ENCODE assay signal across 9 cellular contexts in genomic region chr7:108328174-108328651, GRCh38.
A peak's percentile ranks its signal among the peaks of the same experiment; 100 is the strongest.
DNase-seq lines count a peak whose midpoint lies in the region; ATAC-seq and TF ChIP-seq lines count a peak whose summit lies in the region.
"Had no signal": no experiment of that assay in that cellular context is flagged by ENCODE, and none has a peak within 500 bp of the region (broad histone marks: within the 10 kb centered on the region; RNA-seq: fewer than 3 reads in every experiment).

No MANE protein-coding gene starts in this region.

- peak overlapping the region; percentile 87 for H3K27ac Mint-ChIP-seq in activated B cell treated with CpG ODN at 0.5 μM for 24 hours
- H3K27ac Mint-ChIP-seq in naive thymus-derived CD8-positive, alpha-beta T cell: peak overlapping the region in 2 of 10 donors; percentile 10 to 21

- H3K36me3 Mint-ChIP-seq in activated B cell treated with CpG ODN at 0.5 μM for 24 hours (ENCODE audit: low read depth): no peaks in the 10 kb centered on the region
- H3K36me3 Mint-ChIP-seq in naive thymus-derived CD8-positive, alpha-beta T cell: peaks cover 5 to 9% (median 5%) of the 10 kb centered on the region in 3 donors
- H3K36me3 Mint-ChIP-seq: naive B cell had no signal

- peak overlapping the region; percentile 69 for H3K4me3 Mint-ChIP-seq in activated B cell treated with CpG ODN at 0.5 μM for 24 hours
- peak overlapping the region in 1 of 10 donors; percentile 25 for H3K4me3 Mint-ChIP-seq in naive thymus-derived CD8-positive, alpha-beta T cell

- POLR2A ChIA-PET in activated B cell treated with CpG ODN at 0.5 μM for 24 hours (lab: Charles Lee): interaction anchor here (1.2 to 1.8 kb wide), 2 partner anchors 16 to 43 kb away, joined by 3 to 4 read pairs; no protein-coding TSS in a partner anchor
- POLR2A ChIA-PET in naive thymus-derived CD8-positive, alpha-beta T cell (lab: Charles Lee): no interaction called here

- no peak for TF ChIP-seq CTCF in GM12865 (IDR thresholded peaks at IDR 0.05; ENCODE audit: insufficient read depth, low read depth, low read length, missing control alignments)
- TF ChIP-seq CTCF in activated B cell treated with CpG ODN at 0.5 μM for 24 hours (IDR thresholded peaks at IDR 0.05): no peak

- H3K9me3 Mint-ChIP-seq in activated B cell treated with CpG ODN at 0.5 μM for 24 hours: no peaks in the 10 kb centered on the region
- no peaks in the 10 kb centered on the region for H3K9me3 Mint-ChIP-seq in naive thymus-derived CD8-positive, alpha-beta T cell
- H3K9me3 Mint-ChIP-seq: naive B cell had no signal

- peak; percentile 35 for DNase-seq in GM12865 (ENCODE audit: low read depth)
- DNase-seq in activated B cell treated with CpG ODN at 0.5 μM for 24 hours: no peak
- no peak for DNase-seq in NCI-H1694 treated with DMSO at 0.1 percent for 48 hours (lab: John Stamatoyannopoulos, UW)
- no peak for DNase-seq in naive thymus-derived CD8-positive, alpha-beta T cell
- DNase-seq in dedifferentiated amniotic fluid mesenchymal stem cell (ENCODE audit: extremely low spot score): no peak
- DNase-seq in cerebellum (ENCODE audit: low spot score): no peak
- DNase-seq: naive B cell had no signal

- CTCF ChIA-PET in activated B cell treated with CpG ODN at 0.5 μM for 24 hours (lab: Charles Lee): interaction anchor here (0.7 to 1.5 kb wide), 2 partner anchors 18 to 126 kb away, joined by 3 read pairs; no protein-coding TSS in a partner anchor

- H3K27me3 Mint-ChIP-seq in activated B cell treated with CpG ODN at 0.5 μM for 24 hours: no peaks in the 10 kb centered on the region
- H3K27me3 Mint-ChIP-seq in naive thymus-derived CD8-positive, alpha-beta T cell: no peaks in the 10 kb centered on the region
- H3K27me3 Mint-ChIP-seq: naive B cell had no signal

- H3K4me1 Mint-ChIP-seq in activated B cell treated with CpG ODN at 0.5 μM for 24 hours: peaks cover 37% of the 10 kb centered on the region
- H3K4me1 Mint-ChIP-seq in naive thymus-derived CD8-positive, alpha-beta T cell: peaks cover 28 to 44% (median 38%) of the 10 kb centered on the region in 4 donors

- intact Hi-C loops in activated B cell treated with CpG ODN at 0.5 μM for 24 hours (cut with micrococcal nuclease): loop anchor here (1.0 to 5.0 kb wide), 2 partner anchors 34 to 89 kb away; no protein-coding TSS in a partner anchor

- H3K4me3 ChIP-seq in GM12865 (ENCODE audit: low read depth, low read length): no peak overlapping the region

- ATAC-seq in GM21381 (IDR thresholded peaks at IDR 0.05; ENCODE audit: unreplicated experiment) (peak; percentile 68), HG03139 (IDR thresholded peaks at IDR 0.05; ENCODE audit: unreplicated experiment) (peak; percentile 59), activated B cell treated with CpG ODN at 0.5 μM for 24 hours (ENCODE audit: low read depth) (peak; percentile 94)
- no peak for ATAC-seq in naive thymus-derived CD8-positive, alpha-beta T cell

Comparison
In these comparisons a context has a peak if more than half of its experiments do, and no peak if none do; other contexts are left out.
1. ATAC-seq: peak in GM21381 (single experiment), HG03139 (single experiment) and activated B cell treated with CpG ODN at 0.5 μM for 24 hours (single experiment); none in naive thymus-derived CD8-positive, alpha-beta T cell (0 of 2).